Comparison of ENCODE assay signal across 8 cellular contexts in genomic region chr9:131125038-131125287, GRCh38. TPM values are rescaled to one million over a fixed set of nuclear protein-coding genes. Genes with fewer than 3 reads are reported as not detected.
DNase-seq lines count a peak whose midpoint lies in the region; TF ChIP-seq lines count a peak whose summit lies in the region.

No MANE protein-coding gene starts in this region.

- H3K9me3 ChIP-seq in HUES48 (ENCODE audit: control insufficient read depth, insufficient read depth, low read length) (no peaks in the 10 kb centered on the region), muscle layer of colon (ENCODE audit: low read length) (no peaks in the 10 kb centered on the region)

- peaks cover 8% of the 10 kb centered on the region for H3K36me3 ChIP-seq in BJ (ENCODE audit: control insufficient read depth, insufficient read depth, low read length)
- peaks cover 48% of the 10 kb centered on the region for H3K36me3 ChIP-seq in HUES48 (ENCODE audit: control insufficient read depth, insufficient read depth, low read length)
- peaks cover 26% of the 10 kb centered on the region for H3K36me3 ChIP-seq in muscle layer of colon (ENCODE audit: insufficient read depth, low read length)

- no peak for DNase-seq in BJ (ENCODE audit: low read depth)
- DNase-seq in choroid plexus epithelial cell (ENCODE audit: low read depth) = no peak
- DNase-seq in NCI-H1417 (lab: John Stamatoyannopoulos, UW) = no peak
- no peak for DNase-seq in ecto neural progenitor cell (ENCODE audit: low spot score)
- no peak for DNase-seq in posterior cingulate gyrus
- no peak for DNase-seq in medulla oblongata (ENCODE audit: extremely low spot score)

- no peak for TF ChIP-seq CTCF in BJ (IDR thresholded peaks at IDR 0.05; ENCODE audit: insufficient read depth, low read depth, low read length)
- no peak for TF ChIP-seq CTCF in choroid plexus epithelial cell (conservative IDR thresholded peaks at IDR 0.05; ENCODE audit: low read depth, low read length)

- H3K27me3 ChIP-seq in BJ (ENCODE audit: control insufficient read depth, insufficient read depth, low read length) (no peaks in the 10 kb centered on the region), HUES48 (ENCODE audit: control insufficient read depth, insufficient read depth, low read length) (no peaks in the 10 kb centered on the region), muscle layer of colon (ENCODE audit: control insufficient read depth in 1 of 2, insufficient read depth in 2 of 2, low read length in 2 of 2) (no peaks in the 10 kb centered on the region)

- H3K9ac ChIP-seq in HUES48 (ENCODE audit: low read depth, low read length) (peak overlapping the region; percentile 83), muscle layer of colon (ENCODE audit: low read length) (peak overlapping the region; percentile 96)

- intact Hi-C loops in posterior cingulate gyrus (cut with DNase I) = loop anchor here (1.0 kb wide), 1 partner anchor 67 kb away; no protein-coding TSS in a partner anchor

- CTCF ChIA-PET in BJ (lab: Yijun Ruan, JAX) = interaction anchor here (0.9 to 2.1 kb wide), 6 partner anchors 12 to 211 kb away, joined by 3 to 12 read pairs (median 4); no protein-coding TSS in a partner anchor

- POLR2A ChIA-PET in BJ (lab: Charles Lee) = no interaction called here

- H3K4me3 ChIP-seq in BJ (ENCODE audit: low read depth, low read length) (peak overlapping the region; percentile 86), HUES48 (ENCODE audit: low read depth, low read length) (peak overlapping the region; percentile 93), choroid plexus epithelial cell (ENCODE audit: low read depth, low read length) (peak overlapping the region; percentile 97), muscle layer of colon (ENCODE audit: low read depth in 1 of 2, low read length in 2 of 2) (peak overlapping the region; percentile 38 to 83)

- H3K27ac ChIP-seq in HUES48 (ENCODE audit: low read depth, low read length) (peak overlapping the region; percentile 92), muscle layer of colon (ENCODE audit: low read depth, low read length) (peak overlapping the region; percentile 82)

- H3K4me1 ChIP-seq in HUES48 (ENCODE audit: control insufficient read depth, insufficient read depth, low read length) (no peaks in the 10 kb centered on the region), muscle layer of colon (ENCODE audit: insufficient read depth, low read length) (peaks cover 13% of the 10 kb centered on the region)

RNA-seq across cellular contexts. Expression of gene NUP214, which starts 0.4 kb away (rescaled TPM):
- 6.3 and 7.6 TPM in 2 replicates for polyA plus RNA-seq in BJ (2011; rRNA removed)
- polyA minus RNA-seq in BJ (2011; rRNA and poly(A)+ RNA removed) = 25.2 and 25.5 TPM in 2 replicates

RNA-seq across cellular contexts. Expression of gene AIF1L, which starts 28.6 kb away (rescaled TPM):
- polyA plus RNA-seq in BJ (2011; rRNA removed) = 0.05 TPM in 1 of 2 replicates, not detected in the other
- not detected in 2 replicates for polyA minus RNA-seq in BJ (2011; rRNA and poly(A)+ RNA removed)
